ENCODE assay signal across 8 cellular contexts in genomic region chr3:126245811-126246727, GRCh38.
A peak's percentile ranks its signal among the peaks of the same experiment; 100 is the strongest.
DNase-seq lines count a peak whose midpoint lies in the region; ATAC-seq, FAIRE-seq and TF ChIP-seq lines count a peak whose summit lies in the region.

No MANE protein-coding gene starts in this region.

- H2AFZ ChIP-seq in osteoblast (ENCODE audit: low read length), result no peak overlapping the region

- no peaks in the 10 kb centered on the region for H3K79me2 ChIP-seq in osteoblast (ENCODE audit: insufficient read depth, low read length)

- H3K4me1 ChIP-seq in osteoblast (ENCODE audit: insufficient read depth, low read length), result no peaks in the 10 kb centered on the region

- peaks cover 15% of the 10 kb centered on the region for H3K27me3 ChIP-seq in osteoblast (ENCODE audit: insufficient read depth, low read length)

- no peaks in the 10 kb centered on the region for H4K20me1 ChIP-seq in osteoblast (ENCODE audit: insufficient read depth, low read length)

- TF ChIP-seq CTCF in osteoblast (IDR thresholded peaks at IDR 0.05; ENCODE audit: extremely low read depth, low read depth, low read length), result peak; percentile 59

- H3K4me3 ChIP-seq in osteoblast (ENCODE audit: insufficient read depth, low read length), result no peak overlapping the region

- DNase-seq in CD1c-positive myeloid dendritic cell (ENCODE audit: extremely low spot score), result peak; percentile 49
- DNase-seq in HT1080 (ENCODE audit: low read depth), result peak; percentile 26
- peak; percentile 64 for DNase-seq in SK-MEL-5 (ENCODE audit: low read depth, low spot score)
- DNase-seq in fibroblast of gingiva (ENCODE audit: low read depth), result peak; percentile 58
- DNase-seq in osteoblast (ENCODE audit: insufficient read length, low spot score, missing footprints), result peak; percentile 78
- no peak for DNase-seq in frontal cortex (ENCODE audit: low spot score in 2 of 2)
- DNase-seq in cortex of kidney (lab: John Stamatoyannopoulos, UW), result no peak

- ATAC-seq in GM21526 (IDR thresholded peaks at IDR 0.05; ENCODE audit: low FRiP score, unreplicated experiment), result no peak

- no peak for FAIRE-seq in frontal cortex (lab: Jason Lieb, UNC)

- in situ Hi-C loops in SK-MEL-5 (cut with HindIII; ENCODE audit: low pct_unique_long_range_greater_than_20kb, low sequenced_read_pairs), result no loop called here

- no peak overlapping the region for H3K27ac ChIP-seq in osteoblast (ENCODE audit: low read depth, low read length)

- no peak overlapping the region for H3K4me2 ChIP-seq in osteoblast (ENCODE audit: insufficient read depth, low read length)

- H3K36me3 ChIP-seq in osteoblast (ENCODE audit: insufficient read depth, low read length), result no peaks in the 10 kb centered on the region

- H3K9me3 ChIP-seq in osteoblast (ENCODE audit: low read depth, low read length), result no peaks in the 10 kb centered on the region

Comparison
In these comparisons a context has a peak if more than half of its experiments do, and no peak if none do; other contexts are left out.
1. DNase-seq: peak in CD1c-positive myeloid dendritic cell (single experiment), HT1080 (single experiment), SK-MEL-5 (single experiment), fibroblast of gingiva (single experiment) and osteoblast (single experiment); none in frontal cortex (0 of 2) and cortex of kidney (single experiment).